ENCODE assay signal across 8 cellular contexts in genomic region chr6:28266962-28267694, GRCh38. TPM values are rescaled to one million over a fixed set of nuclear protein-coding genes. Genes with fewer than 3 reads are reported as not detected.
DNase-seq lines count a peak whose midpoint lies in the region; ATAC-seq and TF ChIP-seq lines count a peak whose summit lies in the region.

Gene ZSCAN26, plus strand, starts transcription at chr6:28267143. Its CDS starts 4,777 bp downstream, at chr6:28271920.

- no peaks in the 10 kb centered on the region for H3K27me3 Mint-ChIP-seq in endothelial cell (ENCODE audit: unreplicated experiment)

- H3K4me3 Mint-ChIP-seq in endothelial cell (ENCODE audit: unreplicated experiment), result no peak within 1 kb of the TSS

- no peak for TF ChIP-seq CTCF in endothelial cell (IDR thresholded peaks at IDR 0.05; ENCODE audit: unreplicated experiment)

- no peak within 1 kb of the TSS for H3K27ac Mint-ChIP-seq in endothelial cell (ENCODE audit: unreplicated experiment)

- peak; percentile 86 for DNase-seq in D341Med (ENCODE audit: low spot score)
- DNase-seq in HUDEP-2 (lab: John Stamatoyannopoulos, UW; ENCODE audit: unreplicated experiment in 76 of 76), result peak; percentile 44 to 94 (median 88)
- DNase-seq in NOMO-1 treated with DMSO at 0.1 percent for 48 hours (lab: John Stamatoyannopoulos, UW; ENCODE audit: unreplicated experiment), result peak; percentile 72
- DNase-seq in activated CD8-positive, alpha-beta memory T cell treated with anti-CD3 and anti-CD28 coated beads, Interleukin-2, amount 50 U/mL, for 4 hours, result peak; percentile 88
- peak; percentile 72 for DNase-seq in endothelial cell (ENCODE audit: low spot score)
- DNase-seq in stimulated activated CD8-positive, alpha-beta memory T cell treated with anti-CD3 and anti-CD28 coated beads, Interleukin-15, amount 100 ng/mL, for 24 hours (ENCODE audit: low read depth), result peak; percentile 45

- peaks cover 12% of the 10 kb centered on the region for H3K36me3 ChIP-seq in mesodermal cell (ENCODE audit: control insufficient read depth, insufficient read depth, low read length)

- no peaks in the 10 kb centered on the region for H3K36me3 Mint-ChIP-seq in endothelial cell (ENCODE audit: low read depth, unreplicated experiment)

- peak within 1 kb of the TSS; percentile 86 for H3K27ac ChIP-seq in mesodermal cell (ENCODE audit: low read depth, low read length, severe bottlenecking)

- peak; percentile 92 for ATAC-seq in GM21390 (IDR thresholded peaks at IDR 0.05; ENCODE audit: unreplicated experiment)

- no peaks in the 10 kb centered on the region for H3K9me3 Mint-ChIP-seq in endothelial cell (ENCODE audit: unreplicated experiment)

- 0 to 2% methylated on average over 21 to 22 of the region's 32 CpGs for WGBS in mesodermal cell (ENCODE audit: insufficient coverage in 2 of 2), 2 experiments

- no peaks in the 10 kb centered on the region for H3K4me1 Mint-ChIP-seq in endothelial cell (ENCODE audit: unreplicated experiment)

- H3K4me3 ChIP-seq in mesodermal cell (ENCODE audit: extremely low read depth, insufficient read depth, low read length, poor library complexity, severe bottlenecking), result peak within 1 kb of the TSS; percentile 71

- no peaks in the 10 kb centered on the region for H3K9me3 ChIP-seq in mesodermal cell (ENCODE audit: control insufficient read depth, low read length)

- H3K4me1 ChIP-seq in mesodermal cell (ENCODE audit: control insufficient read depth, insufficient read depth, low read length, poor library complexity, severe bottlenecking), result peaks cover 8% of the 10 kb centered on the region

RNA-seq across cellular contexts. Expression of gene ZSCAN26, which starts in this region (rescaled TPM):
- 18.4 TPM for total RNA-seq in endothelial cell (ENCODE audit: unreplicated experiment)
- polyA plus RNA-seq in mesodermal cell (2013, experiment 1 of 2), result 18.2 TPM
- polyA plus RNA-seq in mesodermal cell (2013, experiment 2 of 2), result 16.8 TPM

Comparison
In these comparisons a context has a peak if more than half of its experiments do, and no peak if none do; other contexts are left out.
1. Peak in every context shown above with its lines: DNase-seq, ATAC-seq, H3K4me3 ChIP-seq and H3K27ac ChIP-seq.